Comparison of ENCODE assay signal across 1 cellular context in genomic region chr3:172213765-172214358, GRCh38.
TF ChIP-seq lines count a peak whose summit lies in the region.

No MANE protein-coding gene starts in this region.

TF ChIP-seq in IMR-90, 13 proteins besides CTCF, POLR2A, EP300 and RAD21 (continued from another document):
- TF ChIP-seq ELK1 (IDR thresholded peaks at IDR 0.05; ENCODE audit: borderline replicate concordance, low read depth, low read length) (no peak), CHD1 (IDR thresholded peaks at IDR 0.05; ENCODE audit: low read depth, low read length) (no peak), BHLHE40 (IDR thresholded peaks at IDR 0.05; ENCODE audit: low read depth, low read length) (no peak)
